ENCODE assay signal across 1 cellular context in the genomic region with DNA sequence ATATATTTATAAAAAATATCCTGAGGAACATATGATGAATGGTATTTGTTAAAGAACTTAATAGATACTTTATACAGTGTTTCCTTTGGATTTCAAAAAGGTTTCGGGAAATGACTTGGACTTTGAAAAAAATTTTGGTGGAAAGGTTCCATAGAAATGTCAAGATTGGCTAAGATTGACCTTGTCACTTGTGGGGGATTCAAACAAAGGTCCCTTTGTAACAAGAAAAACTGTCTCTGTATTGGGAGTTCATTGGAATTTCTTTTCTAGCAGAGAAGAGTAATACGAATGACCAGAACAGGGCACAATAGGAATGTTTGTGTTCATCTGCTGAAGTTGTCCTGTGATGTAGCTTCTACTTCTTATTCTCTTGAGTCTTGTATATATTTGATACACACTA.
TF ChIP-seq lines count a peak whose summit lies in the region.

No MANE protein-coding gene starts in this region.

TF ChIP-seq in HepG2, 621 proteins besides CTCF, POLR2A, EP300 and RAD21 (continued from another document):
- TF ChIP-seq, protein P1, sequence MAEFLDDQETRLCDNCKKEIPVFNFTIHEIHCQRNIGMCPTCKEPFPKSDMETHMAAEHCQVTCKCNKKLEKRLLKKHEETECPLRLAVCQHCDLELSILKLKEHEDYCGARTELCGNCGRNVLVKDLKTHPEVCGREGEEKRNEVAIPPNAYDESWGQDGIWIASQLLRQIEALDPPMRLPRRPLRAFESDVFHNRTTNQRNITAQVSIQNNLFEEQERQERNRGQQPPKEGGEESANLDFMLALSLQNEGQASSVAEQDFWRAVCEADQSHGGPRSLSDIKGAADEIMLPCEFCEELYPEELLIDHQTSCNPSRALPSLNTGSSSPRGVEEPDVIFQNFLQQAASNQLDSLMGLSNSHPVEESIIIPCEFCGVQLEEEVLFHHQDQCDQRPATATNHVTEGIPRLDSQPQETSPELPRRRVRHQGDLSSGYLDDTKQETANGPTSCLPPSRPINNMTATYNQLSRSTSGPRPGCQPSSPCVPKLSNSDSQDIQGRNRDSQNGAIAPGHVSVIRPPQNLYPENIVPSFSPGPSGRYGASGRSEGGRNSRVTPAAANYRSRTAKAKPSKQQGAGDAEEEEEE (CRISPR knock-in tag; IDR thresholded peaks at IDR 0.05; ENCODE audit: borderline replicate concordance) = no peak
- TF ChIP-seq ZNF530 (CRISPR knock-in tag; IDR thresholded peaks at IDR 0.05; ENCODE audit: low read depth) (no peak), CEBPG (CRISPR knock-in tag; IDR thresholded peaks at IDR 0.05) (peak; percentile 51), SOX13 (IDR thresholded peaks at IDR 0.05) (no peak), SOX13 (CRISPR knock-in tag; conservative IDR thresholded peaks at IDR 0.05 in 1 of 2, IDR thresholded peaks at IDR 0.05 in 1 of 2) (peak in 1 of 2 experiments; percentile 80; a peak in 2 of 4 replicates), SOX5 (CRISPR knock-in tag; IDR thresholded peaks at IDR 0.05; ENCODE audit: borderline replicate concordance) (peak; percentile 71; the same call in 1 of the 2 replicates), IRF2 (CRISPR knock-in tag; IDR thresholded peaks at IDR 0.05) (no peak), NR2F6 (IDR thresholded peaks at IDR 0.05) (peak; percentile 64), NR2F6 (CRISPR knock-in tag; IDR thresholded peaks at IDR 0.05) (peak; percentile 44; the same call in 1 of the 2 replicates), RFXANK (CRISPR knock-in tag; IDR thresholded peaks at IDR 0.05) (no peak), ZNF501 (CRISPR knock-in tag; IDR thresholded peaks at IDR 0.05) (no peak), NCOR1 (IDR thresholded peaks at IDR 0.05; ENCODE audit: borderline replicate concordance, low read length) (peak; percentile 51; the same call in 1 of the 2 replicates), ISL2 (CRISPR knock-in tag; IDR thresholded peaks at IDR 0.05) (peak; percentile 55), HMG20A (CRISPR knock-in tag; IDR thresholded peaks at IDR 0.05; ENCODE audit: borderline replicate concordance) (peak; percentile 24; the same call in 1 of the 2 replicates), CREM (IDR thresholded peaks at IDR 0.05) (0 out of 2 replicates have a peak, but pooled peaks have one; percentile 31), CREM (CRISPR knock-in tag; IDR thresholded peaks at IDR 0.05) (no peak), NCOA2 (CRISPR knock-in tag; IDR thresholded peaks at IDR 0.05) (peak; percentile 74), ELF3 (CRISPR knock-in tag; IDR thresholded peaks at IDR 0.05) (0 out of 2 replicates have a peak, but pooled peaks have one; percentile 15), FLYWCH1 (CRISPR knock-in tag; IDR thresholded peaks at IDR 0.05) (no peak), NFIC (IDR thresholded peaks at IDR 0.05; ENCODE audit: low read length) (peak; percentile 30; the same call in 1 of the 2 replicates), SALL1 (CRISPR knock-in tag; IDR thresholded peaks at IDR 0.05) (no peak), HNF4A (CRISPR knock-in tag; IDR thresholded peaks at IDR 0.05) (peak; percentile 17; the same call in 1 of the 2 replicates), ZNF264 (CRISPR knock-in tag; IDR thresholded peaks at IDR 0.05) (no peak), YY1 (IDR thresholded peaks at IDR 0.05; ENCODE audit: insufficient read depth, insufficient replicate concordance, low read depth, low read length) (no peak), GATAD2A (CRISPR knock-in tag; IDR thresholded peaks at IDR 0.05) (peak; percentile 55), KAT8 (CRISPR knock-in tag; IDR thresholded peaks at IDR 0.05) (no peak), BCL6 (CRISPR knock-in tag; IDR thresholded peaks at IDR 0.05) (peak; percentile 22; the same call in 1 of the 2 replicates), REL (CRISPR knock-in tag; conservative IDR thresholded peaks at IDR 0.05) (no peak), SAP130 (CRISPR knock-in tag; IDR thresholded peaks at IDR 0.05; ENCODE audit: low read depth) (0 out of 2 replicates have a peak, but pooled peaks have one; percentile 15), FOXA3 (CRISPR knock-in tag; IDR thresholded peaks at IDR 0.05) (peak; percentile 57; the same call in 1 of the 2 replicates), SOX6 (IDR thresholded peaks at IDR 0.05) (no peak), SOX6 (CRISPR knock-in tag; IDR thresholded peaks at IDR 0.05) (peak; percentile 70)
- TF ChIP-seq, protein P2, sequence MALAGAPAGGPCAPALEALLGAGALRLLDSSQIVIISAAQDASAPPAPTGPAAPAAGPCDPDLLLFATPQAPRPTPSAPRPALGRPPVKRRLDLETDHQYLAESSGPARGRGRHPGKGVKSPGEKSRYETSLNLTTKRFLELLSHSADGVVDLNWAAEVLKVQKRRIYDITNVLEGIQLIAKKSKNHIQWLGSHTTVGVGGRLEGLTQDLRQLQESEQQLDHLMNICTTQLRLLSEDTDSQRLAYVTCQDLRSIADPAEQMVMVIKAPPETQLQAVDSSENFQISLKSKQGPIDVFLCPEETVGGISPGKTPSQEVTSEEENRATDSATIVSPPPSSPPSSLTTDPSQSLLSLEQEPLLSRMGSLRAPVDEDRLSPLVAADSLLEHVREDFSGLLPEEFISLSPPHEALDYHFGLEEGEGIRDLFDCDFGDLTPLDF (CRISPR knock-in tag; IDR thresholded peaks at IDR 0.05) = no peak
- TF ChIP-seq, protein P3, sequence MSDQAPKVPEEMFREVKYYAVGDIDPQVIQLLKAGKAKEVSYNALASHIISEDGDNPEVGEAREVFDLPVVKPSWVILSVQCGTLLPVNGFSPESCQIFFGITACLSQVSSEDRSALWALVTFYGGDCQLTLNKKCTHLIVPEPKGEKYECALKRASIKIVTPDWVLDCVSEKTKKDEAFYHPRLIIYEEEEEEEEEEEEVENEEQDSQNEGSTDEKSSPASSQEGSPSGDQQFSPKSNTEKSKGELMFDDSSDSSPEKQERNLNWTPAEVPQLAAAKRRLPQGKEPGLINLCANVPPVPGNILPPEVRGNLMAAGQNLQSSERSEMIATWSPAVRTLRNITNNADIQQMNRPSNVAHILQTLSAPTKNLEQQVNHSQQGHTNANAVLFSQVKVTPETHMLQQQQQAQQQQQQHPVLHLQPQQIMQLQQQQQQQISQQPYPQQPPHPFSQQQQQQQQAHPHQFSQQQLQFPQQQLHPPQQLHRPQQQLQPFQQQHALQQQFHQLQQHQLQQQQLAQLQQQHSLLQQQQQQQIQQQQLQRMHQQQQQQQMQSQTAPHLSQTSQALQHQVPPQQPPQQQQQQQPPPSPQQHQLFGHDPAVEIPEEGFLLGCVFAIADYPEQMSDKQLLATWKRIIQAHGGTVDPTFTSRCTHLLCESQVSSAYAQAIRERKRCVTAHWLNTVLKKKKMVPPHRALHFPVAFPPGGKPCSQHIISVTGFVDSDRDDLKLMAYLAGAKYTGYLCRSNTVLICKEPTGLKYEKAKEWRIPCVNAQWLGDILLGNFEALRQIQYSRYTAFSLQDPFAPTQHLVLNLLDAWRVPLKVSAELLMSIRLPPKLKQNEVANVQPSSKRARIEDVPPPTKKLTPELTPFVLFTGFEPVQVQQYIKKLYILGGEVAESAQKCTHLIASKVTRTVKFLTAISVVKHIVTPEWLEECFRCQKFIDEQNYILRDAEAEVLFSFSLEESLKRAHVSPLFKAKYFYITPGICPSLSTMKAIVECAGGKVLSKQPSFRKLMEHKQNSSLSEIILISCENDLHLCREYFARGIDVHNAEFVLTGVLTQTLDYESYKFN (CRISPR knock-in tag; conservative IDR thresholded peaks at IDR 0.05) = peak; percentile 39; the same call in 1 of the 2 replicates
- TF ChIP-seq, protein P4, sequence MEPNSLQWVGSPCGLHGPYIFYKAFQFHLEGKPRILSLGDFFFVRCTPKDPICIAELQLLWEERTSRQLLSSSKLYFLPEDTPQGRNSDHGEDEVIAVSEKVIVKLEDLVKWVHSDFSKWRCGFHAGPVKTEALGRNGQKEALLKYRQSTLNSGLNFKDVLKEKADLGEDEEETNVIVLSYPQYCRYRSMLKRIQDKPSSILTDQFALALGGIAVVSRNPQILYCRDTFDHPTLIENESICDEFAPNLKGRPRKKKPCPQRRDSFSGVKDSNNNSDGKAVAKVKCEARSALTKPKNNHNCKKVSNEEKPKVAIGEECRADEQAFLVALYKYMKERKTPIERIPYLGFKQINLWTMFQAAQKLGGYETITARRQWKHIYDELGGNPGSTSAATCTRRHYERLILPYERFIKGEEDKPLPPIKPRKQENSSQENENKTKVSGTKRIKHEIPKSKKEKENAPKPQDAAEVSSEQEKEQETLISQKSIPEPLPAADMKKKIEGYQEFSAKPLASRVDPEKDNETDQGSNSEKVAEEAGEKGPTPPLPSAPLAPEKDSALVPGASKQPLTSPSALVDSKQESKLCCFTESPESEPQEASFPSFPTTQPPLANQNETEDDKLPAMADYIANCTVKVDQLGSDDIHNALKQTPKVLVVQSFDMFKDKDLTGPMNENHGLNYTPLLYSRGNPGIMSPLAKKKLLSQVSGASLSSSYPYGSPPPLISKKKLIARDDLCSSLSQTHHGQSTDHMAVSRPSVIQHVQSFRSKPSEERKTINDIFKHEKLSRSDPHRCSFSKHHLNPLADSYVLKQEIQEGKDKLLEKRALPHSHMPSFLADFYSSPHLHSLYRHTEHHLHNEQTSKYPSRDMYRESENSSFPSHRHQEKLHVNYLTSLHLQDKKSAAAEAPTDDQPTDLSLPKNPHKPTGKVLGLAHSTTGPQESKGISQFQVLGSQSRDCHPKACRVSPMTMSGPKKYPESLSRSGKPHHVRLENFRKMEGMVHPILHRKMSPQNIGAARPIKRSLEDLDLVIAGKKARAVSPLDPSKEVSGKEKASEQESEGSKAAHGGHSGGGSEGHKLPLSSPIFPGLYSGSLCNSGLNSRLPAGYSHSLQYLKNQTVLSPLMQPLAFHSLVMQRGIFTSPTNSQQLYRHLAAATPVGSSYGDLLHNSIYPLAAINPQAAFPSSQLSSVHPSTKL (CRISPR knock-in tag; IDR thresholded peaks at IDR 0.05) = peak; percentile 69
- TF ChIP-seq, protein P5, sequence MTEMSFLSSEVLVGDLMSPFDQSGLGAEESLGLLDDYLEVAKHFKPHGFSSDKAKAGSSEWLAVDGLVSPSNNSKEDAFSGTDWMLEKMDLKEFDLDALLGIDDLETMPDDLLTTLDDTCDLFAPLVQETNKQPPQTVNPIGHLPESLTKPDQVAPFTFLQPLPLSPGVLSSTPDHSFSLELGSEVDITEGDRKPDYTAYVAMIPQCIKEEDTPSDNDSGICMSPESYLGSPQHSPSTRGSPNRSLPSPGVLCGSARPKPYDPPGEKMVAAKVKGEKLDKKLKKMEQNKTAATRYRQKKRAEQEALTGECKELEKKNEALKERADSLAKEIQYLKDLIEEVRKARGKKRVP (CRISPR knock-in tag; IDR thresholded peaks at IDR 0.05) = 0 out of 4 replicates have a peak, but pooled peaks of 1 of the 2 experiments have one; percentile 14
- TF ChIP-seq, protein P6, sequence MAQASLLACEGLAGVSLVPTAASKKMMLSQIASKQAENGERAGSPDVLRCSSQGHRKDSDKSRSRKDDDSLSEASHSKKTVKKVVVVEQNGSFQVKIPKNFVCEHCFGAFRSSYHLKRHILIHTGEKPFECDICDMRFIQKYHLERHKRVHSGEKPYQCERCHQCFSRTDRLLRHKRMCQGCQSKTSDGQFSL (CRISPR knock-in tag; IDR thresholded peaks at IDR 0.05) = no peak
- TF ChIP-seq, protein P7, sequence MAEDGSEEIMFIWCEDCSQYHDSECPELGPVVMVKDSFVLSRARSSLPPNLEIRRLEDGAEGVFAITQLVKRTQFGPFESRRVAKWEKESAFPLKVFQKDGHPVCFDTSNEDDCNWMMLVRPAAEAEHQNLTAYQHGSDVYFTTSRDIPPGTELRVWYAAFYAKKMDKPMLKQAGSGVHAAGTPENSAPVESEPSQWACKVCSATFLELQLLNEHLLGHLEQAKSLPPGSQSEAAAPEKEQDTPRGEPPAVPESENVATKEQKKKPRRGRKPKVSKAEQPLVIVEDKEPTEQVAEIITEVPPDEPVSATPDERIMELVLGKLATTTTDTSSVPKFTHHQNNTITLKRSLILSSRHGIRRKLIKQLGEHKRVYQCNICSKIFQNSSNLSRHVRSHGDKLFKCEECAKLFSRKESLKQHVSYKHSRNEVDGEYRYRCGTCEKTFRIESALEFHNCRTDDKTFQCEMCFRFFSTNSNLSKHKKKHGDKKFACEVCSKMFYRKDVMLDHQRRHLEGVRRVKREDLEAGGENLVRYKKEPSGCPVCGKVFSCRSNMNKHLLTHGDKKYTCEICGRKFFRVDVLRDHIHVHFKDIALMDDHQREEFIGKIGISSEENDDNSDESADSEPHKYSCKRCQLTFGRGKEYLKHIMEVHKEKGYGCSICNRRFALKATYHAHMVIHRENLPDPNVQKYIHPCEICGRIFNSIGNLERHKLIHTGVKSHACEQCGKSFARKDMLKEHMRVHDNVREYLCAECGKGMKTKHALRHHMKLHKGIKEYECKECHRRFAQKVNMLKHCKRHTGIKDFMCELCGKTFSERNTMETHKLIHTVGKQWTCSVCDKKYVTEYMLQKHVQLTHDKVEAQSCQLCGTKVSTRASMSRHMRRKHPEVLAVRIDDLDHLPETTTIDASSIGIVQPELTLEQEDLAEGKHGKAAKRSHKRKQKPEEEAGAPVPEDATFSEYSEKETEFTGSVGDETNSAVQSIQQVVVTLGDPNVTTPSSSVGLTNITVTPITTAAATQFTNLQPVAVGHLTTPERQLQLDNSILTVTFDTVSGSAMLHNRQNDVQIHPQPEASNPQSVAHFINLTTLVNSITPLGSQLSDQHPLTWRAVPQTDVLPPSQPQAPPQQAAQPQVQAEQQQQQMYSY (CRISPR knock-in tag; IDR thresholded peaks at IDR 0.05) = no peak
- TF ChIP-seq, protein P8, sequence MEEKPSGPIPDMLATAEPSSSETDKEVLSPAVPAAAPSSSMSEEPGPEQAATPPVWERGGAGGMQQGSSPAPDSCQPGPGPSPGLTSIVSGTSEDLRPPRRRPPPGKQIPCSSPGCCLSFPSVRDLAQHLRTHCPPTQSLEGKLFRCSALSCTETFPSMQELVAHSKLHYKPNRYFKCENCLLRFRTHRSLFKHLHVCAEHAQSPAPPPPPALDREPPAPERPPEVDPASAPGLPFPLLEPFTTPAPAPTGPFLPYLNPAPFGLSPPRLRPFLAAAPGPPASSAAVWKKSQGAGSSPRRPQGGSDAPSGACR (CRISPR knock-in tag; IDR thresholded peaks at IDR 0.05) = no peak
